In genomic region chr10:71769279-71769823, GRCh38 we compare ENCODE assay signal across 9 cellular contexts. TPM values are rescaled to one million over a fixed set of nuclear protein-coding genes. Genes with fewer than 3 reads are reported as not detected.
DNase-seq lines count a peak whose midpoint lies in the region; ATAC-seq and TF ChIP-seq lines count a peak whose summit lies in the region.
"Had no signal": no experiment of that assay in that cellular context is flagged by ENCODE, and none has a peak within 500 bp of the region (broad histone marks: within the 10 kb centered on the region; RNA-seq: fewer than 3 reads in every experiment).

No MANE protein-coding gene starts in this region.

- 64% methylated on average over 5 of the region's 5 CpGs for WGBS in liver

- H3K9me3 ChIP-seq in liver (ENCODE audit: control insufficient read depth in 4 of 4, low read length in 3 of 4): no peaks in the 10 kb centered on the region

- peaks cover 82% of the 10 kb centered on the region for H3K36me3 Mint-ChIP-seq in activated T-cell treated with anti-CD3 and anti-CD28 coated beads, Interleukin-2, amount 50 U/mL, for 24 hours (ENCODE audit: low read depth)

- H3K9me3 Mint-ChIP-seq in activated T-cell treated with anti-CD3 and anti-CD28 coated beads, Interleukin-2, amount 50 U/mL, for 24 hours: no peaks in the 10 kb centered on the region
- H3K9me3 Mint-ChIP-seq: nephron had no signal

- H3K27ac ChIP-seq in liver (ENCODE audit: low read depth in 1 of 2, low read length in 2 of 2): peak overlapping the region; percentile 44 to 74

- H3K4me3 Mint-ChIP-seq in activated T-cell treated with anti-CD3 and anti-CD28 coated beads, Interleukin-2, amount 50 U/mL, for 24 hours: peak overlapping the region; percentile 90

- H3K27me3 ChIP-seq in liver (ENCODE audit: control insufficient read depth in 4 of 4, insufficient read depth in 4 of 4, low read length in 3 of 4): no peaks in the 10 kb centered on the region

- ATAC-seq in GM18520 (IDR thresholded peaks at IDR 0.05; ENCODE audit: unreplicated experiment) (peak; percentile 11), HG02798 (IDR thresholded peaks at IDR 0.05; ENCODE audit: poor library complexity, unreplicated experiment) (peak; percentile 23)

- peak overlapping the region; percentile 13 to 21 for H3K9ac ChIP-seq in liver (ENCODE audit: low read depth in 1 of 2, low read length in 2 of 2)

- TF ChIP-seq RAD21 in liver (IDR thresholded peaks at IDR 0.05): no peak

- peak overlapping the region; percentile 97 for H3K27ac Mint-ChIP-seq in activated T-cell treated with anti-CD3 and anti-CD28 coated beads, Interleukin-2, amount 50 U/mL, for 24 hours

- DNase-seq in activated T-cell treated with anti-CD3 and anti-CD28 coated beads, Interleukin-2, amount 50 U/mL, for 24 hours: no peak
- DNase-seq in RKO (ENCODE audit: low spot score) (no peak), DMS79 treated with DMSO at 0.1 percent for 48 hours (lab: John Stamatoyannopoulos, UW) (no peak), nucleus accumbens (lab: John Stamatoyannopoulos, UW) (no peak), NCI-H1092 (lab: John Stamatoyannopoulos, UW) (no peak)

- H3K4me3 ChIP-seq in liver (ENCODE audit: low read depth in 1 of 3, low read length in 3 of 3): no peak overlapping the region

- H3K27me3 Mint-ChIP-seq in activated T-cell treated with anti-CD3 and anti-CD28 coated beads, Interleukin-2, amount 50 U/mL, for 24 hours: no peaks in the 10 kb centered on the region

- H3K36me3 ChIP-seq in liver (ENCODE audit: control insufficient read depth in 4 of 4, insufficient read depth in 3 of 4, low read depth in 1 of 4, low read length in 3 of 4): no peaks in the 10 kb centered on the region

- peaks cover 86% of the 10 kb centered on the region for H3K4me1 Mint-ChIP-seq in activated T-cell treated with anti-CD3 and anti-CD28 coated beads, Interleukin-2, amount 50 U/mL, for 24 hours (ENCODE audit: low read depth)

- peaks cover 8 to 26% (median 12%) of the 10 kb centered on the region in 4 donors for H3K4me1 ChIP-seq in liver (ENCODE audit: control insufficient read depth in 4 of 4, insufficient read depth in 4 of 4, low read length in 3 of 4)

- TF ChIP-seq CTCF in liver (IDR thresholded peaks at IDR 0.05; ENCODE audit: low read depth, low read length, missing input control): no peak

TF ChIP-seq in liver, 16 proteins besides CTCF, POLR2A, EP300 and RAD21:
- TF ChIP-seq, protein P1, sequence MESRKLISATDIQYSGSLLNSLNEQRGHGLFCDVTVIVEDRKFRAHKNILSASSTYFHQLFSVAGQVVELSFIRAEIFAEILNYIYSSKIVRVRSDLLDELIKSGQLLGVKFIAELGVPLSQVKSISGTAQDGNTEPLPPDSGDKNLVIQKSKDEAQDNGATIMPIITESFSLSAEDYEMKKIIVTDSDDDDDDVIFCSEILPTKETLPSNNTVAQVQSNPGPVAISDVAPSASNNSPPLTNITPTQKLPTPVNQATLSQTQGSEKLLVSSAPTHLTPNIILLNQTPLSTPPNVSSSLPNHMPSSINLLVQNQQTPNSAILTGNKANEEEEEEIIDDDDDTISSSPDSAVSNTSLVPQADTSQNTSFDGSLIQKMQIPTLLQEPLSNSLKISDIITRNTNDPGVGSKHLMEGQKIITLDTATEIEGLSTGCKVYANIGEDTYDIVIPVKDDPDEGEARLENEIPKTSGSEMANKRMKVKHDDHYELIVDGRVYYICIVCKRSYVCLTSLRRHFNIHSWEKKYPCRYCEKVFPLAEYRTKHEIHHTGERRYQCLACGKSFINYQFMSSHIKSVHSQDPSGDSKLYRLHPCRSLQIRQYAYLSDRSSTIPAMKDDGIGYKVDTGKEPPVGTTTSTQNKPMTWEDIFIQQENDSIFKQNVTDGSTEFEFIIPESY (IDR thresholded peaks at IDR 0.05): no peak
- TF ChIP-seq EGR1 (IDR thresholded peaks at IDR 0.05; ENCODE audit: low read depth in 2 of 2): no peak
- no peak for TF ChIP-seq RXRA (IDR thresholded peaks at IDR 0.05)
- TF ChIP-seq, protein P2, sequence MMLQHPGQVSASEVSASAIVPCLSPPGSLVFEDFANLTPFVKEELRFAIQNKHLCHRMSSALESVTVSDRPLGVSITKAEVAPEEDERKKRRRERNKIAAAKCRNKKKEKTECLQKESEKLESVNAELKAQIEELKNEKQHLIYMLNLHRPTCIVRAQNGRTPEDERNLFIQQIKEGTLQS (IDR thresholded peaks at IDR 0.05): no peak
- TF ChIP-seq FOXA1 (IDR thresholded peaks at IDR 0.05): no peak
- TF ChIP-seq YY1 (IDR thresholded peaks at IDR 0.05): no peak
- no peak for TF ChIP-seq JUND (IDR thresholded peaks at IDR 0.05)
- no peak for TF ChIP-seq FOXA2 (IDR thresholded peaks at IDR 0.05)

RNA-seq across cellular contexts. Expression of gene VSIR, which starts 4.0 kb away (rescaled TPM):
- 10 to 100 TPM; 11.3 to 12.2 TPM for total RNA-seq in liver
- 10 to 100 TPM in 1 of 2 donors, 1 to 10 TPM in 1; 7.2 to 10.3 TPM for polyA plus RNA-seq in liver

RNA-seq across cellular contexts. Expression of gene C10orf105, which starts 49.8 kb away (rescaled TPM):
- under 1 TPM in 1 of 2 donors, not detected in 1; under 0.01 TPM for total RNA-seq in liver
- polyA plus RNA-seq in liver: under 1 TPM in 1 of 2 donors, not detected in 1; 0.07 TPM
